In the genomic region with DNA sequence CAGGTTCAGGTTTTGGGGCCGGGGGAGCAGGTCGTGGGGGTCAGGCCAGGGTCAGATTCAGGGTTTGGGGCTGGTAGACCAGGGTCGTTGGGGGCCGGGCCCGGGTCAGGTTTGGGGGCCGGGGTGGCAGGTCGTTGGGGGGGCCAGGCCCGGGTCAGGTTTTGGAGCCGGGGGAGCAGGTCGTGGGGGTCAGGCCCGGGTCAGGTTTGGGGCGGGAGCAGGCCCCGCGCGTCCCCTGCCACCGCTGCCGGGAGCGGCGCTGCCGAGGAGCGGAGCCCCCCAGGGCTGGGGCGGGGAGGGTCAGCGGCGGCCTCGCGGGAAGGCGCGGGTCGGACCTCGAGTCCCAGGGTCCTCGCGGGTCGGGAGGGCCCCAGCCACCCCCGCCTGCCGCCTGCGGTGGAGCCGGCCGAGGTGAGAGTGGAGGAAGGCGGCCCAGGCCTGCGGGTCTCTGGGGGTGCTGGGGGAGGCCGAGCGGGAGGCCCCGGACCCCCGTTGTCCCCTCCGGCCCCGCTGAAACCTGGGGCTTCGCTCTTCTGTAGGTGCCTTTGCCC, we compare ENCODE assay signal across 1 cellular context.
TF ChIP-seq lines count a peak whose summit lies in the region.

No MANE protein-coding gene starts in this region.

TF ChIP-seq in H1, 55 proteins besides CTCF, POLR2A, EP300 and RAD21:
- TF ChIP-seq PHF8 (conservative IDR thresholded peaks at IDR 0.05; ENCODE audit: low read depth, low read length) (0 out of 2 replicates have a peak, but pooled peaks have one; percentile 10), CHD2 (IDR thresholded peaks at IDR 0.05; ENCODE audit: low read length) (no peak)
